In the genomic region with DNA sequence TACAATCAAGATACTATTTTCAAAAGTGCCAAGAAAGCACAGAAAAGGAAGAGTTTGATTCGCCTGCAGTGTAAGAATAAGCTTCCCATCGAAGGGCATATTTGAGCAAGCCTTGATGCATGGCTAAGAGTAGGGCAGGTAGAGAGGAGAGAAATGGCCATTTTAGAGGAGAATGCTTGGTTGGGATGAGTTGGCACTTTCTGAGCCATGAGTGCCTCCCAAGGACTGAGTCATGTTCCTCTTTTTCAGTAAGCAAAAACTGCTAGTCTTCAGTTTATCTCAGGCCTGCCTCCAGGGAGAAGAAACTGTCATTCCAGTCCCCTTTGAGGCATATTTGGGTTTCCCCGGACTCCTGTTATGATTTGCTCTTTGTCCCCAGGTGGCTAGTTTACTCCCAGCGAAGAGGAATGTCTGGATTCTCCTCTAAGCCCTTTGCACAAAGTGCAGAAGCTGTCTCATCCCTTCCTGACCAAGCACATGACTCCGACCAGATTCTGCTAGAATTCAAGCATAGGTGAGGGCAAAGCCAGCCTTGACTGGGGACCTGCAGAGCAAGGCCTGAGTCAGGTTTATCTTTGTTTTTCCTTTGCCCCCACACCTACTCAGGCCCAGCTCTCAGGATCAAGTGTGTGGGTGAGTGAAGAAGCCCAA, we compare ENCODE assay signal across 10 cellular contexts.
DNase-seq lines count a peak whose midpoint lies in the region; ATAC-seq and FAIRE-seq lines count a peak whose summit lies in the region.
"Had no signal": no experiment of that assay in that cellular context is flagged by ENCODE, and none has a peak within 500 bp of the region (broad histone marks: within the 10 kb centered on the region; RNA-seq: fewer than 3 reads in every experiment).

No MANE protein-coding gene starts in this region.

- H3K4me1 Mint-ChIP-seq in activated T-helper 1 cell treated with anti-CD3 and anti-CD28 coated beads, Interleukin-12 subunit alpha, Interleukin-12 subunit beta, Interleukin-2, Interleukin-4 antibody, amounts not matched to agents 30 ng/mL and 10 ng/mL and 1 ng/mL, durations not matched to agents 14 hours and 24 hours and 36 hours (ENCODE audit: low read depth): no peaks in the 10 kb centered on the region
- H3K4me1 Mint-ChIP-seq: naive B cell had no signal

- intact Hi-C loops in activated T-helper 1 cell treated with anti-CD3 and anti-CD28 coated beads, Interleukin-12 subunit alpha, Interleukin-12 subunit beta, Interleukin-2, Interleukin-4 antibody, amounts not matched to agents 30 ng/mL and 10 ng/mL and 1 ng/mL, durations not matched to agents 14 hours and 24 hours and 36 hours (cut with micrococcal nuclease): no loop called here

- ATAC-seq in HG02798 (IDR thresholded peaks at IDR 0.05; ENCODE audit: poor library complexity, unreplicated experiment): peak; percentile 63

- H3K27me3 Mint-ChIP-seq in activated T-helper 1 cell treated with anti-CD3 and anti-CD28 coated beads, Interleukin-12 subunit alpha, Interleukin-12 subunit beta, Interleukin-2, Interleukin-4 antibody, amounts not matched to agents 30 ng/mL and 10 ng/mL and 1 ng/mL, durations not matched to agents 14 hours and 24 hours and 36 hours (ENCODE audit: insufficient read depth): peaks cover 1% of the 10 kb centered on the region

- FAIRE-seq in RCC 7860 (lab: Jason Lieb, UNC): no peak

- H3K4me3 Mint-ChIP-seq in activated T-helper 1 cell treated with anti-CD3 and anti-CD28 coated beads, Interleukin-12 subunit alpha, Interleukin-12 subunit beta, Interleukin-2, Interleukin-4 antibody, amounts not matched to agents 30 ng/mL and 10 ng/mL and 1 ng/mL, durations not matched to agents 14 hours and 24 hours and 36 hours: no peak overlapping the region
- H3K4me3 Mint-ChIP-seq: activated T-cell treated with anti-CD3 and anti-CD28 coated beads, Interleukin-2, amount 50 U/mL, for 72 hours; naive B cell had no signal

- no peak overlapping the region for H3K27ac Mint-ChIP-seq in activated T-helper 1 cell treated with anti-CD3 and anti-CD28 coated beads, Interleukin-12 subunit alpha, Interleukin-12 subunit beta, Interleukin-2, Interleukin-4 antibody, amounts not matched to agents 30 ng/mL and 10 ng/mL and 1 ng/mL, durations not matched to agents 14 hours and 24 hours and 36 hours
- H3K27ac Mint-ChIP-seq: activated T-cell treated with anti-CD3 and anti-CD28 coated beads, Interleukin-2, amount 50 U/mL, for 72 hours had no signal

- H3K36me3 Mint-ChIP-seq in activated T-helper 1 cell treated with anti-CD3 and anti-CD28 coated beads, Interleukin-12 subunit alpha, Interleukin-12 subunit beta, Interleukin-2, Interleukin-4 antibody, amounts not matched to agents 30 ng/mL and 10 ng/mL and 1 ng/mL, durations not matched to agents 14 hours and 24 hours and 36 hours (ENCODE audit: low read depth): no peaks in the 10 kb centered on the region
- H3K36me3 Mint-ChIP-seq: naive B cell had no signal

- DNase-seq in GDM1 (lab: John Stamatoyannopoulos, UW) (peak; percentile 60), RCC 7860 (ENCODE audit: low spot score) (peak; percentile 55), islet precursor cell (peak; percentile 84), NCI-H1694 (lab: John Stamatoyannopoulos, UW) (no peak), NCI-H524 treated with DMSO at 0.1 percent for 48 hours (lab: John Stamatoyannopoulos, UW) (no peak)
- DNase-seq in activated T-helper 1 cell treated with anti-CD3 and anti-CD28 coated beads, Interleukin-12 subunit alpha, Interleukin-12 subunit beta, Interleukin-2, Interleukin-4 antibody, amounts not matched to agents 30 ng/mL and 10 ng/mL and 1 ng/mL, durations not matched to agents 14 hours and 24 hours and 36 hours (ENCODE audit: low spot score): no peak
- no peak for DNase-seq in activated CD4-positive, alpha-beta T cell treated with anti-CD3 and anti-CD28 coated beads for 48 hours
- DNase-seq: naive B cell had no signal

- no peaks in the 10 kb centered on the region for H3K9me3 Mint-ChIP-seq in activated T-helper 1 cell treated with anti-CD3 and anti-CD28 coated beads, Interleukin-12 subunit alpha, Interleukin-12 subunit beta, Interleukin-2, Interleukin-4 antibody, amounts not matched to agents 30 ng/mL and 10 ng/mL and 1 ng/mL, durations not matched to agents 14 hours and 24 hours and 36 hours
- H3K9me3 Mint-ChIP-seq: activated T-cell treated with anti-CD3 and anti-CD28 coated beads, Interleukin-2, amount 50 U/mL, for 72 hours had no signal

Comparison
In these comparisons a context has a peak if more than half of its experiments do, and no peak if none do; other contexts are left out.
1. DNase-seq: peak in GDM1 (single experiment), RCC 7860 (single experiment) and islet precursor cell (single experiment); none in NCI-H1694 (single experiment), activated T-helper 1 cell treated with anti-CD3 and anti-CD28 coated beads, Interleukin-12 subunit alpha, Interleukin-12 subunit beta, Interleukin-2, Interleukin-4 antibody, amounts not matched to agents 30 ng/mL and 10 ng/mL and 1 ng/mL, durations not matched to agents 14 hours and 24 hours and 36 hours (single experiment), activated CD4-positive, alpha-beta T cell treated with anti-CD3 and anti-CD28 coated beads for 48 hours (single experiment) and NCI-H524 treated with DMSO at 0.1 percent for 48 hours (single experiment).